ENCODE assay signal across 1 cellular context in genomic region chr9:74935008-74935407, GRCh38.
TF ChIP-seq lines count a peak whose summit lies in the region.

No MANE protein-coding gene starts in this region.

TF ChIP-seq in SK-N-SH, 30 proteins besides CTCF, POLR2A, EP300 and RAD21 (continued from another document):
- TF ChIP-seq FOSL2 (IDR thresholded peaks at IDR 0.05; ENCODE audit: borderline replicate concordance, low read depth) (no peak), YY1 (IDR thresholded peaks at IDR 0.05; ENCODE audit: low read depth) (no peak), USF1 (IDR thresholded peaks at IDR 0.05; ENCODE audit: borderline replicate concordance, low read depth) (no peak), ZBTB33 (IDR thresholded peaks at IDR 0.05; ENCODE audit: borderline replicate concordance, low read depth) (no peak), GABPA (IDR thresholded peaks at IDR 0.05; ENCODE audit: low read depth) (no peak), SIN3A (IDR thresholded peaks at IDR 0.05; ENCODE audit: borderline replicate concordance, low read depth, low read length) (no peak), MEF2A (IDR thresholded peaks at IDR 0.05; ENCODE audit: borderline replicate concordance, low read depth) (no peak), RXRA (IDR thresholded peaks at IDR 0.05; ENCODE audit: borderline replicate concordance, low read depth) (no peak)
